In the genomic region with DNA sequence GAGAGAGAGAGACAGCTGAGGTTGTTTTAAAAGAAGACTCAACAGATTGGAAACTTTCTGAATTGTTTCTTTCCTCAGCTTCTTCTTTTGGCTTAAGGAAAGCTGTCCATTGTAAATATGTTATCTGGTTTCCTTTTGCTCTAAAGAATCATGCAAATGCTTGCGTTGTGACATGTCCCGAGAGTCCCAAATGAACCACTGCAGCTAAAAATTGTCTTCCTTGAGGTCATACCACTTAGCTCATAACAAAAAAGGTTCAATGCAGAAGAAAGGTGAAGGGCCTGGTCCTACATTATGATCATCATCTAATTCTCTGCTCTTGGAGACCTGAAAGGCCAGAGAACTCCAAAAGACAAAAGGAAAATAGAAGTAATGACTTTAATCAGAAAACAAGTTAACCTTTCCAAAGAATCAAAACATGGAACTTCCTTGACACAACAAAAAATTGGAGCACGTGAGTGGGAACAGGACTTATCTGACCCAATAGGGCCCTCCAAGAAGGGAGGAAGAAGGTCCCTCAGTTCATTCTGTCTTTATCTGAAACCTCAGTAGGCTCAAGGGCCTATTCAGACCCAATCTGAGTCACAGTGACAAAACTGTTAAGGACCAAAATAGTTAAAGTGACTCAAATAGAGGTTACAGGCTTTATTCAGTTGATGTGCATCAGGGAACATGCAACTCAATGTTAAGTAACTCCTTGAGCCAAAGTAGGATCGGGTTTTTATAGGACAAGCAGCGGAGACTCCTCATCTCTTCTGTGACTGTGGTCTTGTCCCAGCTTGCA, we compare ENCODE assay signal across 15 cellular contexts. TPM values are rescaled to one million over a fixed set of nuclear protein-coding genes. Genes with fewer than 3 reads are reported as not detected.
DNase-seq lines count a peak whose midpoint lies in the region; ATAC-seq and TF ChIP-seq lines count a peak whose summit lies in the region.
"Had no signal": no experiment of that assay in that cellular context is flagged by ENCODE, and none has a peak within 500 bp of the region (broad histone marks: within the 10 kb centered on the region; RNA-seq: fewer than 3 reads in every experiment).

No MANE protein-coding gene starts in this region.

- H3K36me3 Mint-ChIP-seq in IgD-negative memory B cell (peaks cover 3% of the 10 kb centered on the region), endothelial cell (ENCODE audit: low read depth, unreplicated experiment) (no peaks in the 10 kb centered on the region)
- H3K36me3 Mint-ChIP-seq in activated CD4-positive, alpha-beta T cell treated with anti-CD3 and anti-CD28 coated beads, Interleukin-2, amount 10 ng/mL, durations not matched to agents 24 days and 14 days (ENCODE audit: low read depth): no peaks in the 10 kb centered on the region

- peaks cover 4% of the 10 kb centered on the region for H3K27me3 Mint-ChIP-seq in IgD-negative memory B cell
- H3K27me3 Mint-ChIP-seq in endothelial cell (ENCODE audit: unreplicated experiment): peaks cover 1% of the 10 kb centered on the region
- no peaks in the 10 kb centered on the region for H3K27me3 Mint-ChIP-seq in activated CD4-positive, alpha-beta T cell treated with anti-CD3 and anti-CD28 coated beads, Interleukin-2, amount 10 ng/mL, durations not matched to agents 24 days and 14 days

- H3K4me1 Mint-ChIP-seq in IgD-negative memory B cell (peaks cover 12 to 23% (median 19%) of the 10 kb centered on the region in 3 donors), endothelial cell (ENCODE audit: unreplicated experiment) (peaks cover 2% of the 10 kb centered on the region)
- no peaks in the 10 kb centered on the region for H3K4me1 Mint-ChIP-seq in activated CD4-positive, alpha-beta T cell treated with anti-CD3 and anti-CD28 coated beads, Interleukin-2, amount 10 ng/mL, durations not matched to agents 24 days and 14 days

- ATAC-seq in GM18499 (IDR thresholded peaks at IDR 0.05; ENCODE audit: insufficient read depth, unreplicated experiment) (peak; percentile 78), GM19351 (IDR thresholded peaks at IDR 0.05; ENCODE audit: unreplicated experiment) (peak; percentile 76), HG02870 (IDR thresholded peaks at IDR 0.05; ENCODE audit: unreplicated experiment) (peak; percentile 79)

- intact Hi-C loops in activated CD4-positive, alpha-beta T cell treated with anti-CD3 and anti-CD28 coated beads, Interleukin-2, amount 10 ng/mL, durations not matched to agents 24 days and 14 days (cut with micrococcal nuclease): no loop called here

- H3K9me3 Mint-ChIP-seq in IgD-negative memory B cell (no peaks in the 10 kb centered on the region), endothelial cell (ENCODE audit: unreplicated experiment) (no peaks in the 10 kb centered on the region)
- H3K9me3 Mint-ChIP-seq in activated CD4-positive, alpha-beta T cell treated with anti-CD3 and anti-CD28 coated beads, Interleukin-2, amount 10 ng/mL, durations not matched to agents 24 days and 14 days: no peaks in the 10 kb centered on the region

- no peak for TF ChIP-seq CTCF in endothelial cell (IDR thresholded peaks at IDR 0.05; ENCODE audit: unreplicated experiment)

- H3K27ac Mint-ChIP-seq in IgD-negative memory B cell: peak overlapping the region in 2 of 3 donors; percentile 16 to 33
- no peak overlapping the region for H3K27ac Mint-ChIP-seq in endothelial cell (ENCODE audit: unreplicated experiment)
- H3K27ac Mint-ChIP-seq in activated CD4-positive, alpha-beta T cell treated with anti-CD3 and anti-CD28 coated beads, Interleukin-2, amount 10 ng/mL, durations not matched to agents 24 days and 14 days: no peak overlapping the region

- DNase-seq in endothelial cell (ENCODE audit: low spot score) (no peak), T-helper 9 cell (no peak), DMS 273 (lab: John Stamatoyannopoulos, UW; ENCODE audit: unreplicated experiment) (no peak)
- no peak for DNase-seq in activated CD4-positive, alpha-beta T cell treated with anti-CD3 and anti-CD28 coated beads, Interleukin-2, amount 10 ng/mL, durations not matched to agents 24 days and 14 days
- DNase-seq: DMS79; mesenchymal stem cell; NCI-H2081 treated with DMSO at 0.1 percent for 48 hours; Right ventricle myocardium superior; stimulated activated naive CD4-positive, alpha-beta T cell treated with Interleukin-2 at 50 U/mL for 16 hours; uterus had no signal

- peak overlapping the region in 2 of 4 donors; percentile 10 to 59 for H3K4me3 Mint-ChIP-seq in IgD-negative memory B cell
- no peak overlapping the region for H3K4me3 Mint-ChIP-seq in endothelial cell (ENCODE audit: unreplicated experiment)
- no peak overlapping the region for H3K4me3 Mint-ChIP-seq in activated CD4-positive, alpha-beta T cell treated with anti-CD3 and anti-CD28 coated beads, Interleukin-2, amount 10 ng/mL, durations not matched to agents 24 days and 14 days

RNA-seq across cellular contexts. Expression of gene VSIG1, which starts 14.7 kb away (rescaled TPM):
- 7.7 TPM for polyA plus RNA-seq in IgD-negative memory B cell
- 0.56 TPM for total RNA-seq in endothelial cell (ENCODE audit: unreplicated experiment)
- 0.58 TPM in 1 of 2 replicates, not detected in the other for total RNA-seq in activated CD4-positive, alpha-beta T cell treated with anti-CD3 and anti-CD28 coated beads, Interleukin-2, amount 10 ng/mL, durations not matched to agents 24 days and 14 days
- total RNA-seq: HT-29, Right ventricle myocardium superior had no signal

RNA-seq across cellular contexts. Expression of gene TEX13B, which starts 48.0 kb away (rescaled TPM):
- polyA plus RNA-seq in IgD-negative memory B cell: not detected
- total RNA-seq in endothelial cell (ENCODE audit: unreplicated experiment): not detected
- not detected in 2 replicates for total RNA-seq in activated CD4-positive, alpha-beta T cell treated with anti-CD3 and anti-CD28 coated beads, Interleukin-2, amount 10 ng/mL, durations not matched to agents 24 days and 14 days
- total RNA-seq: HT-29, Right ventricle myocardium superior, uterus had no signal

Comparison
In these comparisons a context has a peak if more than half of its experiments do, and no peak if none do; other contexts are left out.
1. H3K27ac Mint-ChIP-seq: peak in IgD-negative memory B cell (2 of 3); none in endothelial cell (single experiment) and activated CD4-positive, alpha-beta T cell treated with anti-CD3 and anti-CD28 coated beads, Interleukin-2, amount 10 ng/mL, durations not matched to agents 24 days and 14 days (single experiment).
2. Peak in every context shown above with its lines, with median percentiles within 50 percentile points of each other: ATAC-seq.